8 cellular contexts compared by ENCODE assay signal in the genomic region with DNA sequence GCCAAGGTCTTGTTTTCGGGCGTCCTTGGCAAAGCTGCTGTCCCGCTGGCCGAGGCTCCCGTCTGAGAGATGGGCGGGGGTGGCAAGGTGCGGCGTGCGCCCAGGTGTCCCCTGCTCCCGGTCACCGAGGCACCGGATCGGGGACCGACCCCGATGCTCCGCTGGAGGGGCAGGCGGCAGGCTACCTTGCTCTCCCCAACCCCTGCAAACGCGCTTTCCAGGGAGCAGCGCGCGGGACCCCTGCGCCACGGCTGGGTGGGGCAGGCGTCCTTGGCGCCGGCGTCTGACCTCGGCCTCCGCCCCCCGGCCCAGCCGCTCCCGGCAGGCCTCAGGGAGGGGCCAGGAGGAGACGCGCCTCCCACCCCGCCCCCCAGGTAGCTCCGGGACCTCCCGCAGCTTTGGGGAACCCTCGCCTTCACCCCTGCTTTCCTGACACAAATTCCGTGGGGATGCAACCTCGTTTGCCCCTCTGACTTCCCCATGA. TPM values are rescaled to one million over a fixed set of nuclear protein-coding genes. Genes with fewer than 3 reads are reported as not detected.
DNase-seq lines count a peak whose midpoint lies in the region; ATAC-seq, FAIRE-seq and TF ChIP-seq lines count a peak whose summit lies in the region.

No MANE protein-coding gene starts in this region.

- peak overlapping the region; percentile 59 for H3K4me3 ChIP-seq in A549
- H3K4me3 ChIP-seq in HCT116 (replicated peaks in 1 of 2; ENCODE audit: low read depth in 1 of 2, low read length in 2 of 2) = peak overlapping the region; percentile 63 to 76
- peak overlapping the region; percentile 91 for H3K4me3 ChIP-seq in iPS DF 6.9 (ENCODE audit: low read length)
- peak overlapping the region in 2 of 4 donors; percentile 42 to 48 for H3K4me3 ChIP-seq in tibial nerve

- RAD21 ChIA-PET in HCT116 (lab: Charles Lee; ENCODE audit: low non-redundant PET in 1 of 2, low total read pairs in 2 of 2, uncharacterized antibody in 2 of 2, unreplicated experiment in 2 of 2) = no interaction called here

- H3K9me2 ChIP-seq in HCT116 (ENCODE audit: insufficient read depth) = no peaks in the 10 kb centered on the region

- ATAC-seq in A549 (peak; percentile 7 to 10; a peak in 2 of 6 replicates), HCT116 (peak; percentile 57)
- no peak for ATAC-seq in stimulated activated naive CD8-positive, alpha-beta T cell treated with anti-CD3 and anti-CD28 coated beads, Interleukin-15, amount 100 ng/mL, for 72 hours

- no TSS peak for BruUV-seq in HCT116 (replicated peaks; lab: Mats Ljungman, UMichigan)

- H3K4me1 ChIP-seq in A549 (peaks cover 10% of the 10 kb centered on the region; the same call in 2 of the 3 replicates), HCT116 (ENCODE audit: control insufficient read depth in 1 of 2, insufficient read depth in 2 of 2, low read length in 2 of 2) (peaks cover 17 to 31% of the 10 kb centered on the region in 2 experiments), iPS DF 6.9 (ENCODE audit: control insufficient read depth, insufficient read depth, low read length) (peaks cover 14% of the 10 kb centered on the region), tibial nerve (peaks cover 0 to 27% (median 15%) of the 10 kb centered on the region in 4 donors)

- WGBS in A549 (ENCODE audit: missing lambda C conversion rate) = 13% methylated on average over 18 of the region's 41 CpGs
- WGBS in iPS DF 6.9 (ENCODE audit: insufficient coverage, insufficient read length) = no CpG with 5 or more reads among the region's 41 CpGs
- WGBS in tibial nerve, 2 donors = 1% methylated on average over 19 to 40 of the region's 41 CpGs

- H3K4me1 Mint-ChIP-seq in activated T-cell treated with anti-CD3 and anti-CD28 coated beads, Interleukin-2, amount 50 U/mL, for 24 hours (ENCODE audit: low read depth) = peaks cover 44% of the 10 kb centered on the region
- peaks cover 51% of the 10 kb centered on the region for H3K4me1 Mint-ChIP-seq in stimulated activated naive CD8-positive, alpha-beta T cell treated with anti-CD3 and anti-CD28 coated beads, Interleukin-15, amount 100 ng/mL, for 72 hours

- no peak for TF ChIP-seq RAD21 in A549 (conservative IDR thresholded peaks at IDR 0.05 in 1 of 2, IDR thresholded peaks at IDR 0.05 in 1 of 2)
- no peak for TF ChIP-seq RAD21 in HCT116 (IDR thresholded peaks at IDR 0.05; ENCODE audit: low read depth)

- intact Hi-C loops in HCT116 (cut with micrococcal nuclease) = loop anchor here (1.0 kb wide), 1 partner anchor 17 kb away; a partner anchor contains a TSS

- H3K4me2 ChIP-seq in A549 (peak overlapping the region; percentile 96), HCT116 (ENCODE audit: low read length) (peak overlapping the region; percentile 96)

- no peaks in the 10 kb centered on the region for H4K20me1 ChIP-seq in HCT116 (ENCODE audit: insufficient read depth)

- H2AFZ ChIP-seq in HCT116 (ENCODE audit: low read depth, low read length, poor library complexity, severe bottlenecking) = no peak overlapping the region

- no peaks in the 10 kb centered on the region for H3K27me3 Mint-ChIP-seq in activated T-cell treated with anti-CD3 and anti-CD28 coated beads, Interleukin-2, amount 50 U/mL, for 24 hours
- H3K27me3 Mint-ChIP-seq in stimulated activated naive CD8-positive, alpha-beta T cell treated with anti-CD3 and anti-CD28 coated beads, Interleukin-15, amount 100 ng/mL, for 72 hours = no peaks in the 10 kb centered on the region

- no peak for TF ChIP-seq CTCF in A549 (IDR thresholded peaks at IDR 0.05)
- TF ChIP-seq CTCF in HCT116 (IDR thresholded peaks at IDR 0.05 in 2 of 3, conservative IDR thresholded peaks at IDR 0.05 in 1 of 3; ENCODE audit: borderline replicate concordance in 1 of 3, insufficient read depth in 1 of 3, low read depth in 2 of 3, low read length in 2 of 3) = no peak
- no peak for TF ChIP-seq CTCF in tibial nerve (IDR thresholded peaks at IDR 0.05)

- H3K4me3 Mint-ChIP-seq in activated T-cell treated with anti-CD3 and anti-CD28 coated beads, Interleukin-2, amount 50 U/mL, for 24 hours = peak overlapping the region; percentile 93
- H3K4me3 Mint-ChIP-seq in stimulated activated naive CD8-positive, alpha-beta T cell treated with anti-CD3 and anti-CD28 coated beads, Interleukin-15, amount 100 ng/mL, for 72 hours = peak overlapping the region; percentile 97 to 99

- TF ChIP-seq POLR2A in A549 (IDR thresholded peaks at IDR 0.05; ENCODE audit: low read length) (no peak), HCT116 (IDR thresholded peaks at IDR 0.05; ENCODE audit: borderline replicate concordance, extremely low read depth, insufficient read depth, insufficient read length) (no peak), tibial nerve (IDR thresholded peaks at IDR 0.05) (no peak)

- no peaks in the 10 kb centered on the region for H3K9me3 Mint-ChIP-seq in activated T-cell treated with anti-CD3 and anti-CD28 coated beads, Interleukin-2, amount 50 U/mL, for 24 hours
- no peaks in the 10 kb centered on the region for H3K9me3 Mint-ChIP-seq in stimulated activated naive CD8-positive, alpha-beta T cell treated with anti-CD3 and anti-CD28 coated beads, Interleukin-15, amount 100 ng/mL, for 72 hours

- H3K27ac ChIP-seq in A549 (peak overlapping the region; percentile 56 to 87; a peak in 5 of 6 replicates), HCT116 (ENCODE audit: low read depth, low read length) (peak overlapping the region; percentile 60; the same call in 1 of the 2 replicates), iPS DF 6.9 (ENCODE audit: low read length) (no peak overlapping the region), tibial nerve (peak overlapping the region in 1 of 4 donors; percentile 19)

- H3K27me3 ChIP-seq in HCT116 (ENCODE audit: insufficient read depth, low read length) (no peaks in the 10 kb centered on the region), iPS DF 6.9 (ENCODE audit: control insufficient read depth, insufficient read depth, low read length) (no peaks in the 10 kb centered on the region), tibial nerve (peaks cover 0 to 80% of the 10 kb centered on the region in 2 donors)

- H3K27ac Mint-ChIP-seq in activated T-cell treated with anti-CD3 and anti-CD28 coated beads, Interleukin-2, amount 50 U/mL, for 24 hours = peak overlapping the region; percentile 85
- peak overlapping the region; percentile 79 to 94 for H3K27ac Mint-ChIP-seq in stimulated activated naive CD8-positive, alpha-beta T cell treated with anti-CD3 and anti-CD28 coated beads, Interleukin-15, amount 100 ng/mL, for 72 hours

- DNase-seq in A549 (ENCODE audit: low read depth in 1 of 2, low spot score in 1 of 2) (no peak), HCT116 (ENCODE audit: low read depth, low spot score) (no peak), iPS DF 6.9 (ENCODE audit: low read depth, low spot score) (no peak), tibial nerve (ENCODE audit: low spot score in 2 of 2) (no peak), medulla oblongata (ENCODE audit: extremely low spot score) (no peak), foreskin melanocyte (no peak)
- peak; percentile 63 for DNase-seq in activated T-cell treated with anti-CD3 and anti-CD28 coated beads, Interleukin-2, amount 50 U/mL, for 24 hours
- peak; percentile 33 for DNase-seq in stimulated activated naive CD8-positive, alpha-beta T cell treated with anti-CD3 and anti-CD28 coated beads, Interleukin-15, amount 100 ng/mL, for 72 hours

- H3K36me3 Mint-ChIP-seq in activated T-cell treated with anti-CD3 and anti-CD28 coated beads, Interleukin-2, amount 50 U/mL, for 24 hours (ENCODE audit: low read depth) = peaks cover 5% of the 10 kb centered on the region

- TF ChIP-seq EP300 in A549 (IDR thresholded peaks at IDR 0.05) (no peak), tibial nerve (IDR thresholded peaks at IDR 0.05) (no peak)

- H3K9me3 ChIP-seq in A549 (no peaks in the 10 kb centered on the region), HCT116 (ENCODE audit: control insufficient read depth in 1 of 2, insufficient read depth in 1 of 2, low read depth in 1 of 2, low read length in 2 of 2) (no peaks in the 10 kb centered on the region), iPS DF 6.9 (ENCODE audit: control insufficient read depth, insufficient read depth, low read length) (no peaks in the 10 kb centered on the region), tibial nerve (peaks cover 0 to 9% (median 0%) of the 10 kb centered on the region in 4 donors)

- H3K36me3 ChIP-seq in HCT116 (ENCODE audit: control insufficient read depth in 1 of 2, insufficient read depth in 2 of 2, low read length in 2 of 2) (no peaks in the 10 kb centered on the region), iPS DF 6.9 (ENCODE audit: control insufficient read depth, insufficient read depth, low read length) (no peaks in the 10 kb centered on the region), tibial nerve (no peaks in the 10 kb centered on the region)

- no peak for FAIRE-seq in A549 (lab: Jason Lieb, UNC)

- H3K9ac ChIP-seq in HCT116 (ENCODE audit: low read length) = peak overlapping the region; percentile 71

- POLR2A ChIA-PET in A549 (lab: Yijun Ruan, JAX) = no interaction called here
- POLR2A ChIA-PET in HCT116 (lab: Charles Lee) = no interaction called here

- CTCF ChIA-PET in A549 (lab: Yijun Ruan, JAX) = interaction anchor here (1.1 to 1.2 kb wide), 3 partner anchors 30 to 50 kb away, joined by 3 read pairs; no protein-coding TSS in a partner anchor
- CTCF ChIA-PET in HCT116 (lab: Charles Lee) = interaction anchor here (0.7 to 1.1 kb wide), 2 partner anchors 22 to 38 kb away, joined by 3 read pairs; no protein-coding TSS in a partner anchor

- H3K79me2 ChIP-seq in HCT116 (ENCODE audit: insufficient read depth, low read length) = peaks cover 13% of the 10 kb centered on the region; the same call in 1 of the 2 replicates

RNA-seq across cellular contexts. Expression of a gene that starts 0.6 kb away (rescaled TPM):
- 0.12 and 0.26 TPM in 2 replicates for polyA plus RNA-seq in A549 (2011; rRNA removed)
- polyA plus RNA-seq in A549 (2012; cell fraction: cytosol; rRNA removed) = 0.21 and 0.27 TPM in 2 replicates
- 0.45 and 0.48 TPM in 2 replicates for polyA plus RNA-seq in A549 (2012; cell fraction: nucleus; rRNA removed)
- 0.15 to 0.25 TPM (median 0.15 TPM) in 3 replicates for polyA plus RNA-seq in A549 (2017; fragmentation: RNase III; extraction: RNeasy Plus Mini Kit Qiagen cat#74134 plus additional on column Dnase treatment)
- 0.34 and 0.37 TPM in 2 replicates for polyA minus RNA-seq in A549 (2011; rRNA and poly(A)+ RNA removed)
- 5.2 TPM for total RNA-seq in HCT116 (2021; ENCODE audit: unreplicated experiment)
- polyA plus RNA-seq in HCT116 (2012) = 2.8 and 2.9 TPM in 2 replicates
- 1 to 10 TPM in 1 of 4 donors, under 1 TPM in 3; 0.84 to 1.3 (median 0.94) TPM for total RNA-seq in tibial nerve

RNA-seq across cellular contexts. Expression of a gene that starts 16.9 kb away (rescaled TPM):
- 30.3 and 31.8 TPM in 2 replicates for polyA plus RNA-seq in A549 (2011; rRNA removed)
- polyA plus RNA-seq in A549 (2012; cell fraction: cytosol; rRNA removed) = 39.5 and 42.4 TPM in 2 replicates
- polyA plus RNA-seq in A549 (2012; cell fraction: nucleus; rRNA removed) = 55.4 and 59.6 TPM in 2 replicates
- polyA plus RNA-seq in A549 (2017; fragmentation: RNase III; extraction: RNeasy Plus Mini Kit Qiagen cat#74134 plus additional on column Dnase treatment) = 18.1 to 20.2 TPM (median 19.4 TPM) in 3 replicates
- 37.9 and 48.4 TPM in 2 replicates for polyA minus RNA-seq in A549 (2011; rRNA and poly(A)+ RNA removed)
- 24.1 TPM for total RNA-seq in HCT116 (2021; ENCODE audit: unreplicated experiment)
- polyA plus RNA-seq in HCT116 (2012) = 20.0 and 23.6 TPM in 2 replicates
- 10 to 100 TPM; 43.1 to 58.8 (median 53.0) TPM for total RNA-seq in tibial nerve

RNA-seq across cellular contexts. Expression of a gene that starts 39.8 kb away (rescaled TPM):
- polyA plus RNA-seq in A549 (2011; rRNA removed) = 177 and 205 TPM in 2 replicates
- 436 and 477 TPM in 2 replicates for polyA plus RNA-seq in A549 (2012; cell fraction: cytosol; rRNA removed)
- 208 and 240 TPM in 2 replicates for polyA plus RNA-seq in A549 (2012; cell fraction: nucleus; rRNA removed)
- polyA plus RNA-seq in A549 (2017; fragmentation: RNase III; extraction: RNeasy Plus Mini Kit Qiagen cat#74134 plus additional on column Dnase treatment) = 553 to 612 TPM (median 555 TPM) in 3 replicates
- polyA minus RNA-seq in A549 (2011; rRNA and poly(A)+ RNA removed) = 54.4 and 73.5 TPM in 2 replicates
- total RNA-seq in HCT116 (2021; ENCODE audit: unreplicated experiment) = 260 TPM
- polyA plus RNA-seq in HCT116 (2012) = 256 and 304 TPM in 2 replicates
- total RNA-seq in tibial nerve = 100 to 1,000 TPM; 139 to 290 (median 159) TPM

Comparison
In these comparisons a context has a peak if more than half of its experiments do, and no peak if none do; other contexts are left out.
1. DNase-seq: peak in activated T-cell treated with anti-CD3 and anti-CD28 coated beads, Interleukin-2, amount 50 U/mL, for 24 hours (single experiment) and stimulated activated naive CD8-positive, alpha-beta T cell treated with anti-CD3 and anti-CD28 coated beads, Interleukin-15, amount 100 ng/mL, for 72 hours (2 of 2); none in A549 (0 of 2), HCT116 (single experiment), iPS DF 6.9 (single experiment), tibial nerve (0 of 2), medulla oblongata (single experiment) and foreskin melanocyte (single experiment).